In the genomic region with DNA sequence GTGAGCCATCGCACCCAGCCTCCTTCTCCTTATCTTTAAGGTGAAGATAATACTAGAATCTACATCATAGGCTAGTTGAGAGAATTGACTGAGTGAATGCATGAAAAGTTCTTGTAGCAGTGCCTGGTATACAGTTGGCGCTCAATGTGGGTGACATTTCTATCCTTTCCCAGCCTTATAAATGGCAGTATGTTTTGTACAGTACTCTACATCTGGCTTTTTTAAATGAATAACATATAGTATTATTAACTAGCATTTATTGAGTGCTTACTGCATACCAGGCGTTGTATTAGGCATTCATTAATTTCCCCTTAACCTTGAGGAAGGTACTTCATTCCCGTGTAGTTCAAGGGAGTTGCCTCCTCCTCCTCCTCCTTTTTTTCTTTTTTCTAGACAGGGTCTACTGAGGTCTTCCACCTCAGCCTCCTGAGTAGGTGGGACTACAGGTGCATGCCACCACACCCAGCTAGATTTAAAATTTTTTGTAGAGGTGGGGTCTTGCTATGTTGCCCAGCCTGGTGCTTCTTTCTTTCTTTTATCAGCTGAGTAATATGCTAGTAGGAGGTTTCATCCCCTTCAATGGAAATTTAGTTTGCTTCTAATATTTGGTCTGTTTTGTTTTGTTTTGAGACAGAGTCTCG, we compare ENCODE assay signal across 14 cellular contexts. TPM values are rescaled to one million over a fixed set of nuclear protein-coding genes. Genes with fewer than 3 reads are reported as not detected.
A peak's percentile ranks its signal among the peaks of the same experiment; 100 is the strongest.
DNase-seq lines count a peak whose midpoint lies in the region; ATAC-seq and TF ChIP-seq lines count a peak whose summit lies in the region.
"Had no signal": no experiment of that assay in that cellular context is flagged by ENCODE, and none has a peak within 500 bp of the region (broad histone marks: within the 10 kb centered on the region; RNA-seq: fewer than 3 reads in every experiment).

No MANE protein-coding gene starts in this region.

- H3K4me1 Mint-ChIP-seq in CD14-positive monocyte (peaks cover 72% of the 10 kb centered on the region), T-helper 17 cell (peaks cover 2% of the 10 kb centered on the region)

- H3K27ac ChIP-seq in lower lobe of right lung (no peak overlapping the region), psoas muscle (no peak overlapping the region), colonic mucosa (no peak overlapping the region)

- H3K4me3 Mint-ChIP-seq in CD14-positive monocyte (peak overlapping the region; percentile 96 to 99), T-helper 17 cell (no peak overlapping the region)

- H3K4me3 ChIP-seq in lower lobe of right lung (peak overlapping the region; percentile 46), psoas muscle (no peak overlapping the region), colonic mucosa (no peak overlapping the region)

- peaks cover 10% of the 10 kb centered on the region for H3K4me1 ChIP-seq in lower lobe of right lung
- no peaks in the 10 kb centered on the region for H3K4me1 ChIP-seq in psoas muscle
- H3K4me1 ChIP-seq in colonic mucosa = no peaks in the 10 kb centered on the region

- peak overlapping the region; percentile 88 to 100 (median 99) for H3K27ac Mint-ChIP-seq in CD14-positive monocyte
- peak overlapping the region; percentile 45 for H3K27ac Mint-ChIP-seq in T-helper 17 cell

- no peak for TF ChIP-seq CTCF in CD14-positive monocyte (IDR thresholded peaks at IDR 0.05)
- no peak for TF ChIP-seq CTCF in lower lobe of right lung (IDR thresholded peaks at IDR 0.05)
- no peak for TF ChIP-seq CTCF in psoas muscle (IDR thresholded peaks at IDR 0.05)
- TF ChIP-seq CTCF in colonic mucosa (IDR thresholded peaks at IDR 0.05) = no peak

- H3K9me3 Mint-ChIP-seq in CD14-positive monocyte = peaks cover 0 to 9% (median 3%) of the 10 kb centered on the region in 7 donors

- intact Hi-C loops in CD14-positive monocyte (cut with micrococcal nuclease) = no loop called here
- intact Hi-C loops in lower lobe of right lung (cut with DNase I) = no loop called here
- intact Hi-C loops in psoas muscle (cut with DNase I) = no loop called here
- intact Hi-C loops in colonic mucosa (cut with DNase I) = no loop called here

- no peak overlapping the region for H3K9ac ChIP-seq in colonic mucosa (ENCODE audit: low read depth in 2 of 2, low read length in 2 of 2)

- DNase-seq in CD14-positive monocyte (ENCODE audit: low spot score) (no peak), T-helper 17 cell (no peak), lower lobe of right lung (no peak), psoas muscle (no peak), colonic mucosa (no peak), KG1 (lab: John Stamatoyannopoulos, UW) (no peak)
- DNase-seq: C1 segment of cervical spinal cord, GOT3, NCI-H1048, NCI-H1436 treated with DMSO at 0.1 percent for 48 hours, NCI-H2081 treated with DMSO at 0.1 percent for 48 hours had no signal

- WGBS in psoas muscle, 3 donors = 90 to 96% (median 90%) methylated on average over 5 of the region's 5 CpGs

- H3K36me3 Mint-ChIP-seq in CD14-positive monocyte (peaks cover 64 to 68% of the 10 kb centered on the region in 2 donors), T-helper 17 cell (ENCODE audit: low read depth) (no peaks in the 10 kb centered on the region)

- H3K36me3 ChIP-seq in lower lobe of right lung (no peaks in the 10 kb centered on the region), psoas muscle (ENCODE audit: insufficient read depth in 1 of 2, low read depth in 1 of 2) (no peaks in the 10 kb centered on the region), colonic mucosa (no peaks in the 10 kb centered on the region)

- no peaks in the 10 kb centered on the region for H3K9me3 ChIP-seq in T-helper 17 cell (ENCODE audit: control insufficient read depth, low read length, poor library complexity, severe bottlenecking)
- no peaks in the 10 kb centered on the region for H3K9me3 ChIP-seq in lower lobe of right lung
- no peaks in the 10 kb centered on the region for H3K9me3 ChIP-seq in psoas muscle
- H3K9me3 ChIP-seq in colonic mucosa = no peaks in the 10 kb centered on the region

- peaks cover under 1 to 9% (median 3%) of the 10 kb centered on the region in 3 donors for H3K27me3 Mint-ChIP-seq in CD14-positive monocyte (ENCODE audit: low read depth in 3 of 3)
- peaks cover 30% of the 10 kb centered on the region for H3K27me3 Mint-ChIP-seq in T-helper 17 cell

- H3K27me3 ChIP-seq in lower lobe of right lung (ENCODE audit: low read depth) = peaks cover 7% of the 10 kb centered on the region
- peaks cover 0 to 37% (median 1%) of the 10 kb centered on the region in 3 donors for H3K27me3 ChIP-seq in psoas muscle (ENCODE audit: insufficient read depth in 3 of 3, low read length in 2 of 3)
- H3K27me3 ChIP-seq in colonic mucosa = no peaks in the 10 kb centered on the region

- ATAC-seq in T-helper 17 cell = no peak
- no peak for ATAC-seq in lower lobe of right lung
- no peak for ATAC-seq in psoas muscle
- ATAC-seq: PC-3 had no signal

RNA-seq across cellular contexts. Expression of a gene that starts 2.8 kb away (rescaled TPM):
- polyA plus RNA-seq in CD14-positive monocyte (100 to 1,000 TPM; 143 to 320 TPM), psoas muscle (1 to 10 TPM in 1 of 3 donors, under 1 TPM in 2; 0.64 to 2.3 (median 0.77) TPM)
- total RNA-seq in T-helper 17 cell (10 to 100 TPM in 1 of 2 donors, 1 to 10 TPM in 1; 2.2 to 11.3 TPM), lower lobe of right lung (79.9 TPM), psoas muscle (1 to 10 TPM; 2.4 to 6.3 (median 4.5) TPM), colonic mucosa (10 to 100 TPM in 1 of 2 donors, 1 to 10 TPM in 1; 5.3 to 11.5 TPM)
- total RNA-seq: Daoy, PC-3 had no signal

RNA-seq across cellular contexts. Expression of a gene that starts 19.5 kb away (rescaled TPM):
- polyA plus RNA-seq in CD14-positive monocyte (1 to 10 TPM; 2.4 to 4.3 TPM), psoas muscle (under 1 TPM in 2 of 3 donors, not detected in 1; 0.06 to 0.44 TPM)
- total RNA-seq in T-helper 17 cell (1 to 10 TPM in 1 of 2 donors, under 1 TPM in 1; 0.70 to 1.4 TPM), lower lobe of right lung (6.4 TPM), psoas muscle (under 1 TPM in 3 of 4 donors, not detected in 1; 0.27 to 0.43 (median 0.37) TPM), colonic mucosa (under 1 TPM; 0.74 to 0.82 TPM)
- total RNA-seq: PC-3, SK-MEL-5 had no signal

RNA-seq across cellular contexts. Expression of a gene that starts 36.6 kb away (rescaled TPM):
- polyA plus RNA-seq in CD14-positive monocyte = 1 to 10 TPM; 3.4 to 3.8 TPM
- 10 to 100 TPM in 1 of 2 donors, 1 to 10 TPM in 1; 9.1 to 11.2 TPM for total RNA-seq in T-helper 17 cell
- 14.5 TPM for total RNA-seq in lower lobe of right lung
- total RNA-seq in psoas muscle = 10 to 100 TPM in 1 of 4 donors, 1 to 10 TPM in 3; 7.5 to 14.8 (median 9.8) TPM
- 10 to 100 TPM; 10.0 to 30.6 (median 15.5) TPM for polyA plus RNA-seq in psoas muscle
- total RNA-seq in colonic mucosa = 10 to 100 TPM in 1 of 2 donors, 1 to 10 TPM in 1; 6.3 to 17.8 TPM

RNA-seq across cellular contexts. Expression of a gene that starts 37.8 kb away (rescaled TPM):
- polyA plus RNA-seq in CD14-positive monocyte = 1 to 10 TPM; 6.5 to 7.3 TPM
- 1 to 10 TPM; 9.2 to 9.9 TPM for total RNA-seq in T-helper 17 cell
- total RNA-seq in lower lobe of right lung = 18.0 TPM
- 10 to 100 TPM; 13.6 to 18.9 (median 15.8) TPM for total RNA-seq in psoas muscle
- polyA plus RNA-seq in psoas muscle = 10 to 100 TPM in 1 of 3 donors, 1 to 10 TPM in 2; 3.6 to 21.2 (median 9.9) TPM
- 10 to 100 TPM; 12.8 to 19.6 TPM for total RNA-seq in colonic mucosa

RNA-seq across cellular contexts. Expression of a gene that starts 56.2 kb away (rescaled TPM):
- polyA plus RNA-seq in CD14-positive monocyte = 1 to 10 TPM; 6.3 to 7.6 TPM
- 10 to 100 TPM; 35.6 to 53.7 TPM for total RNA-seq in T-helper 17 cell
- total RNA-seq in lower lobe of right lung = 30.7 TPM
- 10 to 100 TPM; 16.9 to 28.2 (median 24.2) TPM for total RNA-seq in psoas muscle
- polyA plus RNA-seq in psoas muscle = 10 to 100 TPM; 18.8 to 28.5 (median 24.0) TPM
- 10 to 100 TPM; 27.2 to 37.3 TPM for total RNA-seq in colonic mucosa
